Comparison of ENCODE assay signal across 1 cellular context in genomic region chr15:65916664-65917406, GRCh38.
A peak's percentile ranks its signal among the peaks of the same experiment; 100 is the strongest.
TF ChIP-seq lines count a peak whose summit lies in the region.

No MANE protein-coding gene starts in this region.

TF ChIP-seq in HEK293, 187 proteins besides CTCF, POLR2A, EP300 and RAD21 (continued from another document):
- TF ChIP-seq HIC1 (tag by site-specific recombination; IDR thresholded peaks at IDR 0.05) (no peak), ZNF132 (tag by site-specific recombination; IDR thresholded peaks at IDR 0.05; ENCODE audit: borderline replicate concordance) (no peak), REPIN1 (tag by site-specific recombination; IDR thresholded peaks at IDR 0.05; ENCODE audit: low read depth) (no peak), ZNF791 (tag by site-specific recombination; IDR thresholded peaks at IDR 0.05) (0 out of 2 replicates have a peak, but pooled peaks have one; percentile 9), ZNF645 (tag by site-specific recombination; IDR thresholded peaks at IDR 0.05) (no peak), PRDM4 (tag by site-specific recombination; IDR thresholded peaks at IDR 0.05) (no peak), ZNF600 (tag by site-specific recombination; IDR thresholded peaks at IDR 0.05) (peak; percentile 54; the same call in 1 of the 2 replicates), PATZ1 (tag by site-specific recombination; IDR thresholded peaks at IDR 0.05) (peak; percentile 27; the same call in 1 of the 2 replicates), ZNF114 (tag by site-specific recombination; IDR thresholded peaks at IDR 0.05) (no peak), ZNF513 (tag by site-specific recombination; IDR thresholded peaks at IDR 0.05) (no peak), KLF8 (tag by site-specific recombination; IDR thresholded peaks at IDR 0.05) (no peak), ZNF747 (tag by site-specific recombination; IDR thresholded peaks at IDR 0.05) (no peak), ZIC2 (tag by site-specific recombination; IDR thresholded peaks at IDR 0.05) (peak; percentile 40), ZNF121 (tag by site-specific recombination; IDR thresholded peaks at IDR 0.05) (no peak), ZFHX2 (tag by site-specific recombination; conservative IDR thresholded peaks at IDR 0.05) (peak; percentile 43), ZSCAN4 (tag by site-specific recombination; IDR thresholded peaks at IDR 0.05) (no peak), ZNF529 (tag by site-specific recombination; IDR thresholded peaks at IDR 0.05; ENCODE audit: insufficient replicate concordance) (no peak), ZNF654 (tag by site-specific recombination; IDR thresholded peaks at IDR 0.05; ENCODE audit: low read depth) (peak; percentile 33), PRDM2 (tag by site-specific recombination; IDR thresholded peaks at IDR 0.05; ENCODE audit: borderline replicate concordance) (no peak), ZBTB7A (tag by site-specific recombination; IDR thresholded peaks at IDR 0.05; ENCODE audit: low read depth) (no peak)
